Comparison of ENCODE assay signal across 27 cellular contexts in genomic region chr12:113909776-113910420, GRCh38.
"Had no signal": no experiment of that assay in that cellular context is flagged by ENCODE, and none has a peak within 500 bp of the region (broad histone marks: within the 10 kb centered on the region; RNA-seq: fewer than 3 reads in every experiment).

No MANE protein-coding gene starts in this region.

- H3K9me3 Mint-ChIP-seq: activated CD4-positive, alpha-beta memory T cell treated with anti-CD3 and anti-CD28 coated beads for 36 hours; activated CD4-positive, alpha-beta T cell treated with anti-CD3 and anti-CD28 coated beads, Interleukin-2, amount 10 ng/mL, durations not matched to agents 7 days and 5 days; activated naive CD4-positive, alpha-beta T cell treated with anti-CD3 and anti-CD28 coated beads for 36 hours; activated naive CD8-positive, alpha-beta T cell treated with anti-CD3 and anti-CD28 coated beads for 36 hours; activated T-cell treated with anti-CD3 and anti-CD28 coated beads, Interleukin-2, amount 50 U/mL, for 4 hours; central memory CD8-positive, alpha-beta T cell had no signal

- H3K27ac Mint-ChIP-seq: activated CD4-positive, alpha-beta memory T cell treated with anti-CD3 and anti-CD28 coated beads for 36 hours; activated CD4-positive, alpha-beta T cell treated with anti-CD3 and anti-CD28 coated beads, Interleukin-2, amount 10 ng/mL, durations not matched to agents 7 days and 5 days; activated naive CD4-positive, alpha-beta T cell treated with anti-CD3 and anti-CD28 coated beads for 36 hours; activated naive CD8-positive, alpha-beta T cell treated with anti-CD3 and anti-CD28 coated beads for 36 hours had no signal

- H3K4me2 ChIP-seq: SK-N-SH had no signal

- H3K27ac ChIP-seq: adrenal gland, breast epithelium, VCaP had no signal

- H3K27me3 Mint-ChIP-seq: activated CD4-positive, alpha-beta memory T cell treated with anti-CD3 and anti-CD28 coated beads for 36 hours; activated CD4-positive, alpha-beta T cell treated with anti-CD3 and anti-CD28 coated beads, Interleukin-2, amount 10 ng/mL, durations not matched to agents 7 days and 5 days; activated naive CD8-positive, alpha-beta T cell treated with anti-CD3 and anti-CD28 coated beads for 36 hours; central memory CD8-positive, alpha-beta T cell had no signal

- H3K4me1 Mint-ChIP-seq: activated CD4-positive, alpha-beta T cell treated with anti-CD3 and anti-CD28 coated beads, Interleukin-2, amount 10 ng/mL, durations not matched to agents 7 days and 5 days; activated naive CD8-positive, alpha-beta T cell treated with anti-CD3 and anti-CD28 coated beads for 36 hours; central memory CD8-positive, alpha-beta T cell had no signal

- DNase-seq: activated CD4-positive, alpha-beta memory T cell treated with anti-CD3 and anti-CD28 coated beads for 36 hours; activated CD4-positive, alpha-beta T cell treated with anti-CD3 and anti-CD28 coated beads, Interleukin-2, amount 10 ng/mL, durations not matched to agents 7 days and 5 days; activated CD4-positive, CD25-positive, alpha-beta regulatory T cell; activated CD8-positive, alpha-beta memory T cell treated with anti-CD3 and anti-CD28 coated beads for 24 hours; activated gamma-delta T cell; activated naive CD4-positive, alpha-beta T cell treated with anti-CD3 and anti-CD28 coated beads for 36 hours; activated naive CD8-positive, alpha-beta T cell treated with anti-CD3 and anti-CD28 coated beads for 36 hours; activated T-cell treated with anti-CD3 and anti-CD28 coated beads, Interleukin-2, amount 50 U/mL, for 4 hours; adrenal gland; anterior cingulate cortex; KG1; NCI-H1048; NCI-H146; NCI-H187 treated with DMSO at 0.1 percent for 48 hours; NCI-H2081 treated with DMSO at 0.1 percent for 48 hours; NCI-H2227 treated with DMSO at 0.1 percent for 48 hours; NCI-H510A; NCI-H82; OCI-M1; RPMI8226; SK-N-SH; T-helper 1 cell had no signal

- H3K4me1 ChIP-seq: adrenal gland, breast epithelium had no signal

- H3K27me3 ChIP-seq: adrenal gland, breast epithelium had no signal

- H3K4me3 Mint-ChIP-seq: activated CD4-positive, alpha-beta memory T cell treated with anti-CD3 and anti-CD28 coated beads for 36 hours; activated CD4-positive, alpha-beta T cell treated with anti-CD3 and anti-CD28 coated beads, Interleukin-2, amount 10 ng/mL, durations not matched to agents 7 days and 5 days; activated naive CD4-positive, alpha-beta T cell treated with anti-CD3 and anti-CD28 coated beads for 36 hours; activated naive CD8-positive, alpha-beta T cell treated with anti-CD3 and anti-CD28 coated beads for 36 hours; activated T-cell treated with anti-CD3 and anti-CD28 coated beads, Interleukin-2, amount 50 U/mL, for 4 hours; central memory CD8-positive, alpha-beta T cell had no signal

- H3K9ac ChIP-seq: SK-N-SH had no signal

- H3K36me3 ChIP-seq: adrenal gland, breast epithelium had no signal

- H3K4me3 ChIP-seq: adrenal gland, breast epithelium had no signal

- H3K9me3 ChIP-seq: adrenal gland, breast epithelium, SK-N-SH had no signal

- ATAC-seq: activated T-cell treated with anti-CD3 and anti-CD28 coated beads, Interleukin-2, amount 50 U/mL, for 4 hours; Panc1; Right ventricle myocardium inferior had no signal
